In genomic region chr1:161216945-161217712, GRCh38 we compare ENCODE assay signal across 8 cellular contexts. TPM values are rescaled to one million over a fixed set of nuclear protein-coding genes. Genes with fewer than 3 reads are reported as not detected.
DNase-seq lines count a peak whose midpoint lies in the region; ATAC-seq and TF ChIP-seq lines count a peak whose summit lies in the region.

No MANE protein-coding gene starts in this region.

- H3K36me3 Mint-ChIP-seq in T-helper 17 cell (ENCODE audit: low read depth): peaks cover 6% of the 10 kb centered on the region
- H3K36me3 Mint-ChIP-seq in mesothelial cell of epicardium: peaks cover 19% of the 10 kb centered on the region

- peak overlapping the region; percentile 75 for H2AFZ ChIP-seq in ACC112 (ENCODE audit: low read length, unreplicated experiment)

- H3K4me3 ChIP-seq in ACC112 (ENCODE audit: low read depth, low read length): peak overlapping the region; percentile 47
- H3K4me3 ChIP-seq in MG63: no peak overlapping the region

- H3K4me1 Mint-ChIP-seq in T-helper 17 cell: peaks cover 19% of the 10 kb centered on the region
- H3K4me1 Mint-ChIP-seq in mesothelial cell of epicardium: no peaks in the 10 kb centered on the region

- no peak for TF ChIP-seq CTCF in mesothelial cell of epicardium (IDR thresholded peaks at IDR 0.05; ENCODE audit: unreplicated experiment)

- intact Hi-C loops in left ventricle myocardium superior (cut with micrococcal nuclease): no loop called here

- H3K27ac ChIP-seq in ACC112 (ENCODE audit: low read depth, low read length): peak overlapping the region; percentile 99

- H3K4me1 ChIP-seq in ACC112 (ENCODE audit: control insufficient read depth, insufficient read depth, low read length, unreplicated experiment): peaks cover 22% of the 10 kb centered on the region

- H3K36me3 ChIP-seq in ACC112 (ENCODE audit: insufficient read depth, low read length) (peaks cover 6% of the 10 kb centered on the region; the same call in 1 of the 2 replicates), MG63 (peaks cover 24% of the 10 kb centered on the region)

- ATAC-seq in GM18907 (IDR thresholded peaks at IDR 0.05; ENCODE audit: unreplicated experiment) (peak; percentile 84), HG03103 (IDR thresholded peaks at IDR 0.05; ENCODE audit: low read depth, unreplicated experiment) (peak; percentile 77), T-helper 17 cell (peak; percentile 54), left ventricle myocardium superior (peak; percentile 54)
- peak; percentile 77 for ATAC-seq in stimulated activated naive CD8-positive, alpha-beta T cell treated with anti-CD3 and anti-CD28 coated beads, Interleukin-15, Interleukin-2, amounts not matched to agents 100 U/mL and 50 U/mL, for 24 hours

- DNase-seq in T-helper 17 cell: no peak
- no peak for DNase-seq in left ventricle myocardium superior
- DNase-seq in stimulated activated naive CD8-positive, alpha-beta T cell treated with anti-CD3 and anti-CD28 coated beads, Interleukin-15, Interleukin-2, amounts not matched to agents 100 U/mL and 50 U/mL, for 24 hours: no peak
- DNase-seq in MG63: no peak
- no peak for DNase-seq in mesothelial cell of epicardium (ENCODE audit: low spot score in 2 of 2, unreplicated experiment in 2 of 2)

- no peak overlapping the region for H3K27ac Mint-ChIP-seq in T-helper 17 cell
- H3K27ac Mint-ChIP-seq in mesothelial cell of epicardium: no peak overlapping the region

- H3K9me3 ChIP-seq in T-helper 17 cell (ENCODE audit: control insufficient read depth, low read length, poor library complexity, severe bottlenecking): no peaks in the 10 kb centered on the region
- no peaks in the 10 kb centered on the region for H3K9me3 ChIP-seq in MG63

- H3K4me3 Mint-ChIP-seq in T-helper 17 cell: no peak overlapping the region
- H3K4me3 Mint-ChIP-seq in mesothelial cell of epicardium: no peak overlapping the region

- no peaks in the 10 kb centered on the region for H3K9me3 Mint-ChIP-seq in mesothelial cell of epicardium

- H3K27me3 Mint-ChIP-seq in T-helper 17 cell (no peaks in the 10 kb centered on the region), mesothelial cell of epicardium (ENCODE audit: low read depth) (no peaks in the 10 kb centered on the region)

- no peaks in the 10 kb centered on the region for H3K79me2 ChIP-seq in ACC112 (ENCODE audit: control insufficient read depth, insufficient read depth, low read length, unreplicated experiment)

- H3K27me3 ChIP-seq in ACC112 (ENCODE audit: insufficient read depth, low read length) (no peaks in the 10 kb centered on the region), MG63 (no peaks in the 10 kb centered on the region)

RNA-seq across cellular contexts. Expression of gene FCER1G, which starts 2.0 kb away (rescaled TPM):
- total RNA-seq in T-helper 17 cell (10 to 100 TPM in 1 of 2 donors, 1 to 10 TPM in 1; 8.3 to 12.3 TPM), left ventricle myocardium superior (24.8 TPM), mesothelial cell of epicardium (0.40 to 1.8 TPM (median 1.3 TPM) in 3 replicates)
- total RNA-seq in MG63 (2014; rRNA removed; shearing (Covaris generic); ENCODE audit: low replicate concordance): 5.3 TPM in 1 of 2 replicates, not detected in the other

RNA-seq across cellular contexts. Expression of gene APOA2, which starts 6.3 kb away (rescaled TPM):
- total RNA-seq in T-helper 17 cell (not detected), left ventricle myocardium superior (not detected), mesothelial cell of epicardium (not detected in 3 replicates)
- not detected in 2 replicates for total RNA-seq in MG63 (2014; rRNA removed; shearing (Covaris generic); ENCODE audit: low replicate concordance)

RNA-seq across cellular contexts. Expression of gene TOMM40L, which starts 8.7 kb away (rescaled TPM):
- total RNA-seq in T-helper 17 cell: 1 to 10 TPM; 5.4 to 6.9 TPM
- total RNA-seq in left ventricle myocardium superior: 41.8 TPM
- total RNA-seq in MG63 (2014; rRNA removed; shearing (Covaris generic); ENCODE audit: low replicate concordance): 24.0 and 39.6 TPM in 2 replicates
- total RNA-seq in mesothelial cell of epicardium: 8.5 to 9.3 TPM (median 9.3 TPM) in 3 replicates

RNA-seq across cellular contexts. Expression of gene NDUFS2, which starts 15.0 kb away (rescaled TPM):
- total RNA-seq in T-helper 17 cell (10 to 100 TPM; 57.1 to 58.5 TPM), left ventricle myocardium superior (335 TPM), mesothelial cell of epicardium (70.1 to 72.0 TPM (median 70.8 TPM) in 3 replicates)
- total RNA-seq in MG63 (2014; rRNA removed; shearing (Covaris generic); ENCODE audit: low replicate concordance): 129 and 194 TPM in 2 replicates

RNA-seq across cellular contexts. Expression of gene ADAMTS4, which starts 18.3 kb away (rescaled TPM):
- total RNA-seq in T-helper 17 cell (under 1 TPM; 0.31 to 0.77 TPM), left ventricle myocardium superior (7.2 TPM), mesothelial cell of epicardium (6.8 to 9.9 TPM (median 9.2 TPM) in 3 replicates)
- 3.6 and 5.2 TPM in 2 replicates for total RNA-seq in MG63 (2014; rRNA removed; shearing (Covaris generic); ENCODE audit: low replicate concordance)
